27 cellular contexts compared by ENCODE assay signal in the genomic region with DNA sequence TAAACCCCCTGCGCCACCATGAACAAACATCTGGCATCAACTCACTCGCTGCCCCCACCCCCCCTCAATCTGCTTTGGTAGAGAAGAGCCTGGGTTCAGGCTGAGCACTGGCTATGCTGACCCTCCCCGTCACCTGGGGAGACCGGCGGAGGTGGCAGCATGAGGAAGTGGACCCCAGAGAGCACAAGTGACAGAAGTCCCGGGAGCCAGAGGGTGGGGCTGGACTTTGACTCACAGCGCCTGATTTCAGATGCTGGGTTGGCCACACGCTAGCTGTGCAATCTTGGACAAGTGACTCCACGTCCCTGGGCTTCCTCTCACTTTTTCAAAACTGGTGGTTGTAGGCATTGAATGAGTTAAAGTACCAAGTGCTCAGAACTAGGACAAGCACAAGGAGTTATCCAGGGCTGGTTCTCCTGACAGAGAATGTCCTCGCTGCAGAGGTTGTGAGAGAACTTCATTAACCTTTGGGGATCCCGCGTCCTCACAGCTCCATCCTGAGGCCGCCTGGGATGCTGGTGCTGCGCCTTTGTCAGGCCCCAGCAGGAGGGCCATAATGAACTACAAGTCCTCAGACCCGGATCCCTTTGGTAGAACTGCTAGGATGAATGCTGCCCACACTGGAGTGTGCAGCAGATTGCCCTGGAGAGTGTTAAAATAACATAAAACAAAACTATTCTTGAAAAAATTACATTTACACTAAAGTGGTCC. TPM values are rescaled to one million over a fixed set of nuclear protein-coding genes. Genes with fewer than 3 reads are reported as not detected.
DNase-seq lines count a peak whose midpoint lies in the region; ATAC-seq and TF ChIP-seq lines count a peak whose summit lies in the region.
"Had no signal": no experiment of that assay in that cellular context is flagged by ENCODE, and none has a peak within 500 bp of the region (broad histone marks: within the 10 kb centered on the region; RNA-seq: fewer than 3 reads in every experiment).

No MANE protein-coding gene starts in this region.

- H3K36me3 ChIP-seq in H7 (replicated peaks; ENCODE audit: control insufficient read depth, insufficient read depth, low read length) (no peaks in the 10 kb centered on the region), Peyer's patch (no peaks in the 10 kb centered on the region)
- H3K36me3 ChIP-seq: breast epithelium, upper lobe of left lung had no signal

- H3K9me3 Mint-ChIP-seq in activated naive CD4-positive, alpha-beta T cell treated with anti-CD3 and anti-CD28 coated beads, Interleukin-2, amount 10 ng/mL, durations not matched to agents 7 days and 5 days, result no peaks in the 10 kb centered on the region
- H3K9me3 Mint-ChIP-seq: naive thymus-derived CD4-positive, alpha-beta T cell; stimulated activated naive B cell treated with anti-CD40 and anti-IgM and Interleukin-4, amounts not matched to agents 10 μg/mL and 1 μg/mL and 100 μg/mL, for 72 hours had no signal

- DNase-seq in H7 (peak; percentile 70), Peyer's patch (peak in 2 of 3 donors; percentile 88 to 92), left lobe of liver (ENCODE audit: low spot score) (no peak), retina (peak; percentile 59), NCI-H1694 treated with DMSO at 0.1 percent for 48 hours (lab: John Stamatoyannopoulos, UW) (no peak)
- no peak for DNase-seq in activated naive CD4-positive, alpha-beta T cell treated with anti-CD3 and anti-CD28 coated beads, Interleukin-2, amount 10 ng/mL, durations not matched to agents 7 days and 5 days
- DNase-seq: activated CD4-positive, alpha-beta T cell treated with anti-CD3 and anti-CD28 coated beads for 1 hour; activated CD8-positive, alpha-beta T cell treated with anti-CD3 and anti-CD28 coated beads, Interleukin-2, amount 10 ng/mL, durations not matched to agents 7 days and 5 days; effector CD8-positive, alpha-beta T cell; islet precursor cell; KG1; left ventricle myocardium superior; naive thymus-derived CD4-positive, alpha-beta T cell; NCI-H1436; NCI-H2107; NCI-H446; NCI-H748 treated with DMSO at 0.1 percent for 48 hours; psoas muscle; SIG-M5; stimulated activated naive B cell treated with anti-CD40 and anti-IgM and Interleukin-4, amounts not matched to agents 10 μg/mL and 1 μg/mL and 100 μg/mL, for 72 hours had no signal

- CTCF ChIA-PET in activated naive CD4-positive, alpha-beta T cell treated with anti-CD3 and anti-CD28 coated beads, Interleukin-2, amount 10 ng/mL, durations not matched to agents 7 days and 5 days (lab: Charles Lee), result no interaction called here

- H3K4me3 ChIP-seq in H7 (ENCODE audit: insufficient read depth, low read depth, low read length) (no peak overlapping the region), Peyer's patch (peak overlapping the region in 2 of 4 donors; percentile 40)
- H3K4me3 ChIP-seq: breast epithelium, GM12878, psoas muscle, upper lobe of left lung had no signal

- peaks cover 0 to 11% (median 0%) of the 10 kb centered on the region in 4 donors for H3K4me1 ChIP-seq in Peyer's patch
- H3K4me1 ChIP-seq: breast epithelium, psoas muscle, upper lobe of left lung had no signal

- TF ChIP-seq CTCF in Peyer's patch (IDR thresholded peaks at IDR 0.05), result no peak

- peak in 1 of 2 donors; percentile 59 for TF ChIP-seq POLR2A in Peyer's patch (IDR thresholded peaks at IDR 0.05)

- peaks cover 29% of the 10 kb centered on the region for H3K4me1 Mint-ChIP-seq in activated naive CD4-positive, alpha-beta T cell treated with anti-CD3 and anti-CD28 coated beads, Interleukin-2, amount 10 ng/mL, durations not matched to agents 7 days and 5 days
- H3K4me1 Mint-ChIP-seq: stimulated activated naive B cell treated with anti-CD40 and anti-IgM and Interleukin-4, amounts not matched to agents 10 μg/mL and 1 μg/mL and 100 μg/mL, for 72 hours had no signal

- H3K27me3 ChIP-seq in H7 (ENCODE audit: control insufficient read depth, insufficient read depth, low read length) (peaks cover 6% of the 10 kb centered on the region; the same call in 1 of the 2 replicates), Peyer's patch (no peaks in the 10 kb centered on the region)
- H3K27me3 ChIP-seq: breast epithelium, upper lobe of left lung had no signal

- H3K4me3 Mint-ChIP-seq in activated naive CD4-positive, alpha-beta T cell treated with anti-CD3 and anti-CD28 coated beads, Interleukin-2, amount 10 ng/mL, durations not matched to agents 7 days and 5 days, result no peak overlapping the region
- H3K4me3 Mint-ChIP-seq: activated CD8-positive, alpha-beta T cell treated with anti-CD3 and anti-CD28 coated beads, Interleukin-2, amount 10 ng/mL, durations not matched to agents 7 days and 5 days; activated naive CD8-positive, alpha-beta T cell; naive thymus-derived CD4-positive, alpha-beta T cell; stimulated activated naive B cell treated with anti-CD40 and anti-IgM and Interleukin-4, amounts not matched to agents 10 μg/mL and 1 μg/mL and 100 μg/mL, for 72 hours had no signal

- H3K27me3 Mint-ChIP-seq in activated naive CD4-positive, alpha-beta T cell treated with anti-CD3 and anti-CD28 coated beads, Interleukin-2, amount 10 ng/mL, durations not matched to agents 7 days and 5 days, result peaks cover 78% of the 10 kb centered on the region
- H3K27me3 Mint-ChIP-seq: activated naive CD8-positive, alpha-beta T cell had no signal

- H3K27ac ChIP-seq in Peyer's patch, result peak overlapping the region in 3 of 4 donors; percentile 13 to 65 (median 65)
- H3K27ac ChIP-seq: breast epithelium, epithelial cell of prostate, psoas muscle, upper lobe of left lung had no signal

- no peaks in the 10 kb centered on the region for H3K36me3 Mint-ChIP-seq in activated naive CD4-positive, alpha-beta T cell treated with anti-CD3 and anti-CD28 coated beads, Interleukin-2, amount 10 ng/mL, durations not matched to agents 7 days and 5 days
- H3K36me3 Mint-ChIP-seq: activated naive CD8-positive, alpha-beta T cell; naive thymus-derived CD4-positive, alpha-beta T cell; stimulated activated naive B cell treated with anti-CD40 and anti-IgM and Interleukin-4, amounts not matched to agents 10 μg/mL and 1 μg/mL and 100 μg/mL, for 72 hours had no signal

- peak; percentile 49 for ATAC-seq in left lobe of liver
- ATAC-seq in GM21619 (IDR thresholded peaks at IDR 0.05; ENCODE audit: unreplicated experiment), result no peak
- ATAC-seq in GM19351 (IDR thresholded peaks at IDR 0.05; ENCODE audit: unreplicated experiment), result no peak
- ATAC-seq: activated CD8-positive, alpha-beta T cell treated with anti-CD3 and anti-CD28 coated beads, Interleukin-2, amount 10 ng/mL, durations not matched to agents 7 days and 5 days; GM12878; left ventricle myocardium superior; naive thymus-derived CD4-positive, alpha-beta T cell; psoas muscle; stimulated activated naive B cell treated with anti-CD40 and anti-IgM and Interleukin-4, amounts not matched to agents 10 μg/mL and 1 μg/mL and 100 μg/mL, for 72 hours had no signal

- H3K9me3 ChIP-seq in Peyer's patch, result no peaks in the 10 kb centered on the region
- H3K9me3 ChIP-seq: breast epithelium, psoas muscle, upper lobe of left lung had no signal

- no peak overlapping the region for H3K27ac Mint-ChIP-seq in activated naive CD4-positive, alpha-beta T cell treated with anti-CD3 and anti-CD28 coated beads, Interleukin-2, amount 10 ng/mL, durations not matched to agents 7 days and 5 days
- H3K27ac Mint-ChIP-seq: activated naive CD8-positive, alpha-beta T cell; stimulated activated naive B cell treated with anti-CD40 and anti-IgM and Interleukin-4, amounts not matched to agents 10 μg/mL and 1 μg/mL and 100 μg/mL, for 72 hours had no signal

RNA-seq across cellular contexts. Expression of a gene that starts 48.8 kb away (rescaled TPM):
- total RNA-seq in H7 (2014; rRNA removed; shearing (Covaris generic)), result 31.0 and 41.3 TPM in 2 replicates
- total RNA-seq in Peyer's patch (1 to 10 TPM in 1 of 4 donors, not detected in 3; 3.0 TPM), left lobe of liver (0.13 TPM)

RNA-seq across cellular contexts. Expression of a gene that starts 55.7 kb away (rescaled TPM):
- total RNA-seq in H7 (2014; rRNA removed; shearing (Covaris generic)), result not detected in 2 replicates
- total RNA-seq in Peyer's patch, result not detected
- not detected for total RNA-seq in left lobe of liver
- total RNA-seq: activated CD8-positive, alpha-beta T cell treated with anti-CD3 and anti-CD28 coated beads, Interleukin-2, amount 10 ng/mL, durations not matched to agents 7 days and 5 days; breast epithelium; GM12878; left ventricle myocardium superior; naive thymus-derived CD4-positive, alpha-beta T cell had no signal

Comparison
In these comparisons a context has a peak if more than half of its experiments do, and no peak if none do; other contexts are left out.
1. DNase-seq: peak in H7 (single experiment), Peyer's patch (2 of 3) and retina (single experiment); none in left lobe of liver (single experiment), NCI-H1694 treated with DMSO at 0.1 percent for 48 hours (single experiment) and activated naive CD4-positive, alpha-beta T cell treated with anti-CD3 and anti-CD28 coated beads, Interleukin-2, amount 10 ng/mL, durations not matched to agents 7 days and 5 days (single experiment).